In genomic region chr3:128879125-128879969, GRCh38 we compare ENCODE assay signal across 8 cellular contexts. TPM values are rescaled to one million over a fixed set of nuclear protein-coding genes. Genes with fewer than 3 reads are reported as not detected.
DNase-seq lines count a peak whose midpoint lies in the region; ATAC-seq, FAIRE-seq and TF ChIP-seq lines count a peak whose summit lies in the region.

TSS of gene ACAD9 (plus strand) at chr3:128879620. CDS start at chr3:128879692, 72 bp downstream.

- no peak for FAIRE-seq in kidney (lab: Jason Lieb, UNC)

- intact Hi-C loops in kidney (cut with DNase I): no loop called here

- H3K9ac ChIP-seq in kidney (ENCODE audit: low read length in 2 of 2): peak within 1 kb of the TSS; percentile 96 to 97

- TF ChIP-seq CTCF in chondrocyte (IDR thresholded peaks at IDR 0.05) (no peak), kidney (IDR thresholded peaks at IDR 0.05; ENCODE audit: borderline replicate concordance, extremely low read depth, insufficient read depth) (no peak)

- TF ChIP-seq POLR2A in GM19193 (IDR thresholded peaks at IDR 0.05; ENCODE audit: extremely low read depth, insufficient read depth, insufficient read length): peak; percentile 96

- H3K4me3 Mint-ChIP-seq in chondrocyte (ENCODE audit: unreplicated experiment): peak within 1 kb of the TSS; percentile 85

- H3K27me3 Mint-ChIP-seq in chondrocyte (ENCODE audit: low read depth): no peaks in the 10 kb centered on the region

- peaks cover 2% of the 10 kb centered on the region for H3K36me3 Mint-ChIP-seq in chondrocyte (ENCODE audit: low read depth)

- peak within 1 kb of the TSS; percentile 90 to 91 for H3K27ac ChIP-seq in kidney (ENCODE audit: low read depth in 2 of 2, low read length in 2 of 2)

- peak within 1 kb of the TSS; percentile 89 for H3K4me3 ChIP-seq in kidney (ENCODE audit: low read length in 2 of 2)

- H3K4me1 Mint-ChIP-seq in chondrocyte (ENCODE audit: low read depth): peaks cover 49% of the 10 kb centered on the region

- H3K36me3 ChIP-seq in kidney (ENCODE audit: control insufficient read depth in 1 of 2, insufficient read depth in 2 of 2, low read length in 2 of 2): no peaks in the 10 kb centered on the region

- DNase-seq in AML-193 (lab: John Stamatoyannopoulos, UW): peak; percentile 98
- DNase-seq in NCI-H510A treated with DMSO at 0.1 percent for 48 hours (lab: John Stamatoyannopoulos, UW): peak; percentile 91
- DNase-seq in activated CD4-positive, alpha-beta T cell treated with anti-CD3 and anti-CD28 coated beads for 24 hours (ENCODE audit: low read depth in 2 of 2): peak; percentile 94 to 95
- peak; percentile 99 for DNase-seq in chondrocyte (ENCODE audit: low spot score)
- peak; percentile 99 for DNase-seq in kidney
- DNase-seq in stimulated activated CD4-positive, alpha-beta T cell treated with anti-CD3 and anti-CD28 coated beads, Interleukin-15, amount 100 ng/mL, for 24 hours: peak; percentile 97

- peak within 1 kb of the TSS; percentile 98 for H3K27ac Mint-ChIP-seq in chondrocyte (ENCODE audit: unreplicated experiment)

- peaks cover 10 to 18% of the 10 kb centered on the region in 2 donors for H3K4me1 ChIP-seq in kidney (ENCODE audit: control insufficient read depth in 1 of 2, insufficient read depth in 1 of 2, low read depth in 1 of 2, low read length in 2 of 2)

- no peaks in the 10 kb centered on the region for H3K9me3 ChIP-seq in kidney (ENCODE audit: control insufficient read depth in 1 of 2, low read length in 2 of 2)

- no peaks in the 10 kb centered on the region for H3K9me3 Mint-ChIP-seq in chondrocyte (ENCODE audit: low read depth)

- peak; percentile 95 for ATAC-seq in HG03439 (IDR thresholded peaks at IDR 0.05; ENCODE audit: unreplicated experiment)

RNA-seq across cellular contexts. Expression of gene ACAD9, which starts in this region (rescaled TPM):
- total RNA-seq in chondrocyte: 33.3 to 45.7 TPM (median 33.9 TPM) in 3 replicates
- 50.2 TPM for total RNA-seq in kidney
- polyA plus RNA-seq in kidney (ENCODE audit: insufficient read depth, low read depth, low replicate concordance): 36.2 TPM

Comparison
In these comparisons a context has a peak if more than half of its experiments do, and no peak if none do; other contexts are left out.
1. Peak in every context shown above with its lines: DNase-seq, ATAC-seq, H3K4me3 ChIP-seq and H3K27ac ChIP-seq.